In genomic region chr1:85576642-85577420, GRCh38 we compare ENCODE assay signal across 8 cellular contexts. TPM values are rescaled to one million over a fixed set of nuclear protein-coding genes. Genes with fewer than 3 reads are reported as not detected.
A peak's percentile ranks its signal among the peaks of the same experiment; 100 is the strongest.
DNase-seq lines count a peak whose midpoint lies in the region; ATAC-seq and TF ChIP-seq lines count a peak whose summit lies in the region.

No MANE protein-coding gene starts in this region.

- H3K27ac Mint-ChIP-seq in activated CD8-positive, alpha-beta memory T cell treated with anti-CD3 and anti-CD28 coated beads, Interleukin-2, amount 10 ng/mL, durations not matched to agents 7 days and 5 days, result no peak overlapping the region
- H3K27ac Mint-ChIP-seq in natural killer cell treated with Interleukin-12 subunit alpha and Interleukin-12 subunit beta and Interleukin-15 and Interleukin-18, amount 100 ng/mL, for 72 hours, result no peak overlapping the region

- H3K4me3 ChIP-seq in fibroblast of the aortic adventitia (ENCODE audit: low read depth, low read length) (peak overlapping the region; percentile 92), uterus (peak overlapping the region; percentile 53 to 57)

- no peaks in the 10 kb centered on the region for H3K9me3 Mint-ChIP-seq in activated CD8-positive, alpha-beta memory T cell treated with anti-CD3 and anti-CD28 coated beads, Interleukin-2, amount 10 ng/mL, durations not matched to agents 7 days and 5 days (ENCODE audit: low read depth)
- no peaks in the 10 kb centered on the region for H3K9me3 Mint-ChIP-seq in natural killer cell treated with Interleukin-12 subunit alpha and Interleukin-12 subunit beta and Interleukin-15 and Interleukin-18, amount 100 ng/mL, for 72 hours

- intact Hi-C loops in uterus (cut with DNase I; ENCODE audit: low total_unique reads), result no loop called here

- peaks cover 85% of the 10 kb centered on the region for H3K27me3 Mint-ChIP-seq in activated CD8-positive, alpha-beta memory T cell treated with anti-CD3 and anti-CD28 coated beads, Interleukin-2, amount 10 ng/mL, durations not matched to agents 7 days and 5 days
- H3K27me3 Mint-ChIP-seq in natural killer cell treated with Interleukin-12 subunit alpha and Interleukin-12 subunit beta and Interleukin-15 and Interleukin-18, amount 100 ng/mL, for 72 hours, result peaks cover 44 to 51% of the 10 kb centered on the region in 2 donors

- no peaks in the 10 kb centered on the region for H3K36me3 ChIP-seq in uterus

- peak; percentile 85 for ATAC-seq in HG02642 (IDR thresholded peaks at IDR 0.05; ENCODE audit: poor library complexity, unreplicated experiment)
- peak; percentile 63 for ATAC-seq in activated CD8-positive, alpha-beta memory T cell treated with anti-CD3 and anti-CD28 coated beads, Interleukin-2, amount 10 ng/mL, durations not matched to agents 7 days and 5 days
- ATAC-seq in natural killer cell treated with Interleukin-12 subunit alpha and Interleukin-12 subunit beta and Interleukin-15 and Interleukin-18, amount 100 ng/mL, for 72 hours, result peak; percentile 74 to 81

- no peaks in the 10 kb centered on the region for H3K27me3 ChIP-seq in uterus

- H3K4me1 Mint-ChIP-seq in activated CD8-positive, alpha-beta memory T cell treated with anti-CD3 and anti-CD28 coated beads, Interleukin-2, amount 10 ng/mL, durations not matched to agents 7 days and 5 days, result peaks cover 27% of the 10 kb centered on the region
- H3K4me1 Mint-ChIP-seq in natural killer cell treated with Interleukin-12 subunit alpha and Interleukin-12 subunit beta and Interleukin-15 and Interleukin-18, amount 100 ng/mL, for 72 hours (ENCODE audit: low read depth in 2 of 2), result peaks cover 0 to 10% of the 10 kb centered on the region in 2 donors

- TF ChIP-seq CTCF in GM12873 (IDR thresholded peaks at IDR 0.05; ENCODE audit: insufficient read depth, low read depth, low read length, missing control alignments) (peak; percentile 57), fibroblast of the aortic adventitia (IDR thresholded peaks at IDR 0.05; ENCODE audit: insufficient read depth, low read length) (peak; percentile 37), uterus (IDR thresholded peaks at IDR 0.05) (peak; percentile 47 to 91 (median 80))

- TF ChIP-seq POLR2A in uterus (IDR thresholded peaks at IDR 0.05), result peak; percentile 78 to 93

- peaks cover 0 to 9% of the 10 kb centered on the region in 2 donors for H3K4me1 ChIP-seq in uterus

- H3K27ac ChIP-seq in uterus, result peak overlapping the region; percentile 99 to 100

- peak; percentile 60 for DNase-seq in AG08395 (ENCODE audit: low spot score)
- peak; percentile 35 for DNase-seq in NCI-H1105 treated with DMSO at 0.1 percent for 48 hours (lab: John Stamatoyannopoulos, UW)
- peak; percentile 71 for DNase-seq in activated CD8-positive, alpha-beta memory T cell treated with anti-CD3 and anti-CD28 coated beads, Interleukin-2, amount 10 ng/mL, durations not matched to agents 7 days and 5 days
- peak; percentile 85 for DNase-seq in fibroblast of the aortic adventitia (ENCODE audit: low read depth)
- DNase-seq in natural killer cell treated with Interleukin-12 subunit alpha and Interleukin-12 subunit beta and Interleukin-15 and Interleukin-18, amount 100 ng/mL, for 72 hours (ENCODE audit: low spot score), result no peak
- DNase-seq in uterus, result peak; percentile 92 to 93

- H3K4me3 Mint-ChIP-seq in activated CD8-positive, alpha-beta memory T cell treated with anti-CD3 and anti-CD28 coated beads, Interleukin-2, amount 10 ng/mL, durations not matched to agents 7 days and 5 days, result peak overlapping the region; percentile 57
- H3K4me3 Mint-ChIP-seq in natural killer cell treated with Interleukin-12 subunit alpha and Interleukin-12 subunit beta and Interleukin-15 and Interleukin-18, amount 100 ng/mL, for 72 hours, result peak overlapping the region; percentile 30

- H3K9me3 ChIP-seq in uterus, result no peaks in the 10 kb centered on the region

- CTCF ChIA-PET in activated CD8-positive, alpha-beta memory T cell treated with anti-CD3 and anti-CD28 coated beads, Interleukin-2, amount 10 ng/mL, durations not matched to agents 7 days and 5 days (lab: Charles Lee), result interaction anchor here (1.0 kb wide), 1 partner anchor 269 kb away, joined by 3 read pairs; no protein-coding TSS in a partner anchor

- no peaks in the 10 kb centered on the region for H3K36me3 Mint-ChIP-seq in activated CD8-positive, alpha-beta memory T cell treated with anti-CD3 and anti-CD28 coated beads, Interleukin-2, amount 10 ng/mL, durations not matched to agents 7 days and 5 days
- no peaks in the 10 kb centered on the region for H3K36me3 Mint-ChIP-seq in natural killer cell treated with Interleukin-12 subunit alpha and Interleukin-12 subunit beta and Interleukin-15 and Interleukin-18, amount 100 ng/mL, for 72 hours

RNA-seq across cellular contexts. Expression of gene CCN1, which starts 3.7 kb away (rescaled TPM):
- not detected for total RNA-seq in activated CD8-positive, alpha-beta memory T cell treated with anti-CD3 and anti-CD28 coated beads, Interleukin-2, amount 10 ng/mL, durations not matched to agents 7 days and 5 days
- total RNA-seq in fibroblast of the aortic adventitia (ENCODE audit: low replicate concordance) (28.0 and 29.6 TPM in 2 replicates), uterus (100 to 1,000 TPM in 2 of 4 donors, 10 to 100 TPM in 2; 28.2 to 324 (median 134) TPM)
- not detected for total RNA-seq in natural killer cell treated with Interleukin-12 subunit alpha and Interleukin-12 subunit beta and Interleukin-15 and Interleukin-18, amount 100 ng/mL, for 72 hours

Comparison
In these comparisons a context has a peak if more than half of its experiments do, and no peak if none do; other contexts are left out.
1. RNA of gene CCN1, which starts 3.7 kb away (total RNA-seq): 28.2 to 324 TPM in uterus and 28.0 to 29.6 TPM in fibroblast of the aortic adventitia; not detected in activated CD8-positive, alpha-beta memory T cell treated with anti-CD3 and anti-CD28 coated beads, Interleukin-2, amount 10 ng/mL, durations not matched to agents 7 days and 5 days and not detected in natural killer cell treated with Interleukin-12 subunit alpha and Interleukin-12 subunit beta and Interleukin-15 and Interleukin-18, amount 100 ng/mL, for 72 hours; every median in the first group is over 10 times any median in the second.
2. Peak in every context shown above with its lines, with median percentiles within 50 percentile points of each other: CTCF ChIP-seq and ATAC-seq.